11 cellular contexts compared by ENCODE assay signal in genomic region chr1:17538428-17539130, GRCh38. TPM values are rescaled to one million over a fixed set of nuclear protein-coding genes. Genes with fewer than 3 reads are reported as not detected.
DNase-seq lines count a peak whose midpoint lies in the region; ATAC-seq and TF ChIP-seq lines count a peak whose summit lies in the region.
"Had no signal": no experiment of that assay in that cellular context is flagged by ENCODE, and none has a peak within 500 bp of the region (broad histone marks: within the 10 kb centered on the region; RNA-seq: fewer than 3 reads in every experiment).

No MANE protein-coding gene starts in this region.

- TF ChIP-seq CTCF in upper lobe of left lung (IDR thresholded peaks at IDR 0.05) (no peak), GM20000 (IDR thresholded peaks at IDR 0.05; ENCODE audit: extremely low read depth, missing control alignments) (no peak)

- TF ChIP-seq POLR2A in upper lobe of left lung (IDR thresholded peaks at IDR 0.05), result no peak

- H3K27me3 Mint-ChIP-seq in activated naive CD4-positive, alpha-beta T cell treated with anti-CD3 and anti-CD28 coated beads, Interleukin-2, amount 10 ng/mL, durations not matched to agents 7 days and 5 days, result peaks cover 70% of the 10 kb centered on the region
- peaks cover 67% of the 10 kb centered on the region for H3K27me3 Mint-ChIP-seq in central memory CD8-positive, alpha-beta T cell

- 9% methylated on average over 8 of the region's 13 CpGs for WGBS in mesenchymal stem cell
- WGBS in upper lobe of left lung, 2 donors, result 25 to 34% methylated on average over 13 of the region's 13 CpGs

- no peak overlapping the region for H3K4me2 ChIP-seq in mesenchymal stem cell (ENCODE audit: low read length, poor library complexity, severe bottlenecking)

- H3K23ac ChIP-seq in mesenchymal stem cell (ENCODE audit: low read length in 2 of 2), result no peak overlapping the region

- no peaks in the 10 kb centered on the region for H3K9me3 ChIP-seq in mesenchymal stem cell (ENCODE audit: control insufficient read depth, low read length)
- H3K9me3 ChIP-seq in upper lobe of left lung, result no peaks in the 10 kb centered on the region

- no peaks in the 10 kb centered on the region for H3K9me3 Mint-ChIP-seq in activated naive CD4-positive, alpha-beta T cell treated with anti-CD3 and anti-CD28 coated beads, Interleukin-2, amount 10 ng/mL, durations not matched to agents 7 days and 5 days
- H3K9me3 Mint-ChIP-seq in central memory CD8-positive, alpha-beta T cell, result no peaks in the 10 kb centered on the region

- peak overlapping the region; percentile 19 for H3K27ac Mint-ChIP-seq in activated naive CD4-positive, alpha-beta T cell treated with anti-CD3 and anti-CD28 coated beads, Interleukin-2, amount 10 ng/mL, durations not matched to agents 7 days and 5 days
- H3K27ac Mint-ChIP-seq in central memory CD8-positive, alpha-beta T cell (ENCODE audit: low read depth), result no peak overlapping the region

- no peak overlapping the region for H2AK5ac ChIP-seq in mesenchymal stem cell (ENCODE audit: low read length, severe bottlenecking)

- H2BK15ac ChIP-seq in mesenchymal stem cell (ENCODE audit: low read depth, poor library complexity, severe bottlenecking), result no peak overlapping the region

- H4K8ac ChIP-seq in mesenchymal stem cell (ENCODE audit: low read length), result peak overlapping the region; percentile 59

- peaks cover 15% of the 10 kb centered on the region for H3K79me1 ChIP-seq in mesenchymal stem cell (replicated peaks; ENCODE audit: low read length, poor library complexity, severe bottlenecking)

- H3K27me3 ChIP-seq in mesenchymal stem cell (ENCODE audit: control insufficient read depth in 1 of 2, insufficient read depth in 1 of 2, low read length in 2 of 2) (no peaks in the 10 kb centered on the region), upper lobe of left lung (peaks cover 0 to 6% (median 1%) of the 10 kb centered on the region in 4 donors)

- no peak overlapping the region for H3K4ac ChIP-seq in mesenchymal stem cell (ENCODE audit: low read depth in 1 of 2, low read length in 2 of 2)

- H3K4me3 ChIP-seq in mesenchymal stem cell (ENCODE audit: insufficient read depth in 1 of 2, low read depth in 1 of 2, low read length in 2 of 2) (no peak overlapping the region), upper lobe of left lung (no peak overlapping the region)

- H2BK12ac ChIP-seq in mesenchymal stem cell (ENCODE audit: low read length in 2 of 2), result peak overlapping the region; percentile 1 to 29

- no peak overlapping the region for H4K91ac ChIP-seq in mesenchymal stem cell (ENCODE audit: low read length)

- no peak overlapping the region for H2BK5ac ChIP-seq in mesenchymal stem cell (ENCODE audit: low read depth, low read length, poor library complexity, severe bottlenecking)

- H3K27ac ChIP-seq in mesenchymal stem cell (ENCODE audit: low read length, poor library complexity, severe bottlenecking), result no peak overlapping the region
- H3K27ac ChIP-seq in upper lobe of left lung, result peak overlapping the region in 3 of 4 donors; percentile 10 to 54 (median 24)

- peak overlapping the region; percentile 43 for H3K9ac ChIP-seq in mesenchymal stem cell (ENCODE audit: low read length)

- no peak for TF ChIP-seq EP300 in upper lobe of left lung (IDR thresholded peaks at IDR 0.05)

- H3K36me3 ChIP-seq in mesenchymal stem cell (ENCODE audit: control insufficient read depth in 1 of 2, insufficient read depth in 2 of 2, low read depth in 1 of 2, low read length in 2 of 2), result no peaks in the 10 kb centered on the region
- H3K36me3 ChIP-seq in upper lobe of left lung, result no peaks in the 10 kb centered on the region

- no peaks in the 10 kb centered on the region for H3K36me3 Mint-ChIP-seq in activated naive CD4-positive, alpha-beta T cell treated with anti-CD3 and anti-CD28 coated beads, Interleukin-2, amount 10 ng/mL, durations not matched to agents 7 days and 5 days
- H3K36me3 Mint-ChIP-seq in central memory CD8-positive, alpha-beta T cell (ENCODE audit: insufficient read depth), result peaks cover 2% of the 10 kb centered on the region

- CTCF ChIA-PET in activated naive CD4-positive, alpha-beta T cell treated with anti-CD3 and anti-CD28 coated beads, Interleukin-2, amount 10 ng/mL, durations not matched to agents 7 days and 5 days (lab: Charles Lee), result no interaction called here

- peaks cover 15% of the 10 kb centered on the region for H3K4me1 ChIP-seq in mesenchymal stem cell (ENCODE audit: control insufficient read depth, insufficient read depth, low read depth, low read length)
- peaks cover 10 to 26% (median 16%) of the 10 kb centered on the region in 4 donors for H3K4me1 ChIP-seq in upper lobe of left lung

- H3K4me3 Mint-ChIP-seq in activated naive CD4-positive, alpha-beta T cell treated with anti-CD3 and anti-CD28 coated beads, Interleukin-2, amount 10 ng/mL, durations not matched to agents 7 days and 5 days, result no peak overlapping the region
- peak overlapping the region; percentile 37 for H3K4me3 Mint-ChIP-seq in central memory CD8-positive, alpha-beta T cell

- H3K18ac ChIP-seq in mesenchymal stem cell (ENCODE audit: low read depth in 1 of 2, low read length in 2 of 2), result peak overlapping the region in 1 of 2 experiments; percentile 6

- no peak overlapping the region for H2AFZ ChIP-seq in mesenchymal stem cell (ENCODE audit: low read depth, low read length)

- ATAC-seq in central memory CD8-positive, alpha-beta T cell (replicated peaks; ENCODE audit: extremely low read depth, poor library complexity, severe bottlenecking), result no peak
- ATAC-seq in upper lobe of left lung (ENCODE audit: low FRiP score in 2 of 2), result peak in 1 of 2 donors; percentile 47
- no peak for ATAC-seq in GM18868 (IDR thresholded peaks at IDR 0.05; ENCODE audit: unreplicated experiment)
- ATAC-seq in GM21619 (IDR thresholded peaks at IDR 0.05; ENCODE audit: unreplicated experiment), result no peak

- H2BK120ac ChIP-seq in mesenchymal stem cell (ENCODE audit: low read depth, low read length), result no peak overlapping the region

- DNase-seq in activated naive CD4-positive, alpha-beta T cell treated with anti-CD3 and anti-CD28 coated beads, Interleukin-2, amount 10 ng/mL, durations not matched to agents 7 days and 5 days, result no peak
- DNase-seq in activated naive CD4-positive, alpha-beta T cell treated with Interleukin-2 at 50 U/mL for 16 hours, result no peak
- DNase-seq in central memory CD8-positive, alpha-beta T cell (ENCODE audit: low spot score in 2 of 2), result no peak
- DNase-seq in mesenchymal stem cell (peak; percentile 87), upper lobe of left lung (no peak), GM20000 (ENCODE audit: low spot score) (no peak)
- DNase-seq: activated gamma-delta T cell treated with Interleukin-2 at 50 U/mL for 16 hours, DND-41, KBM-7 had no signal

- H3K14ac ChIP-seq in mesenchymal stem cell (ENCODE audit: low read length in 2 of 2), result no peak overlapping the region

- peaks cover 5% of the 10 kb centered on the region for H3K4me1 Mint-ChIP-seq in activated naive CD4-positive, alpha-beta T cell treated with anti-CD3 and anti-CD28 coated beads, Interleukin-2, amount 10 ng/mL, durations not matched to agents 7 days and 5 days
- H3K4me1 Mint-ChIP-seq in central memory CD8-positive, alpha-beta T cell, result no peaks in the 10 kb centered on the region

RNA-seq across cellular contexts. Expression of gene ARHGEF10L, which starts 0.9 kb away (rescaled TPM):
- 6.9 TPM for polyA plus RNA-seq in mesenchymal stem cell (2013, experiment 1 of 2)
- polyA plus RNA-seq in mesenchymal stem cell (2013, experiment 2 of 2), result 7.2 TPM
- total RNA-seq in upper lobe of left lung, result 100 to 1,000 TPM in 1 of 6 donors, 10 to 100 TPM in 5; 17.6 to 172 (median 50.0) TPM
